Comparison of ENCODE assay signal across 18 cellular contexts in genomic region chr7:105218215-105218614, GRCh38.
DNase-seq lines count a peak whose midpoint lies in the region; TF ChIP-seq lines count a peak whose summit lies in the region.
"Had no signal": no experiment of that assay in that cellular context is flagged by ENCODE, and none has a peak within 500 bp of the region (broad histone marks: within the 10 kb centered on the region; RNA-seq: fewer than 3 reads in every experiment).

No MANE protein-coding gene starts in this region.

- H3K4me3 Mint-ChIP-seq in MCF 10A (ENCODE audit: unreplicated experiment) (peak overlapping the region; percentile 35), chondrocyte (ENCODE audit: unreplicated experiment) (no peak overlapping the region)
- H3K4me3 Mint-ChIP-seq: activated CD4-positive, alpha-beta memory T cell treated with anti-CD3 and anti-CD28 coated beads, Interleukin-2, amount 10 ng/mL, durations not matched to agents 7 days and 5 days; activated T-helper 1 cell treated with anti-CD3 and anti-CD28 coated beads, Interleukin-12 subunit alpha, Interleukin-12 subunit beta, Interleukin-2, Interleukin-4 antibody, amounts not matched to agents 30 ng/mL and 10 ng/mL and 1 ng/mL, durations not matched to agents 14 hours and 24 hours and 36 hours; CD8-positive, alpha-beta memory T cell had no signal

- DNase-seq in MCF 10A (ENCODE audit: unreplicated experiment): peak; percentile 53
- DNase-seq in breast epithelium (ENCODE audit: low spot score in 2 of 2): no peak
- peak; percentile 77 for DNase-seq in RWPE1 (ENCODE audit: low spot score)
- peak; percentile 14 for DNase-seq in kidney glomerular epithelial cell (lab: John Stamatoyannopoulos, UW)
- DNase-seq in SKM-1 treated with dmso at 0.1 percent for 144 hours (lab: John Stamatoyannopoulos, UW; ENCODE audit: unreplicated experiment): no peak
- DNase-seq in chondrocyte (ENCODE audit: low spot score): no peak
- DNase-seq in SKM-1 (lab: John Stamatoyannopoulos, UW; ENCODE audit: unreplicated experiment): no peak
- DNase-seq in NCI-H2171 treated with DMSO at 0.1 percent for 48 hours (lab: John Stamatoyannopoulos, UW): no peak
- DNase-seq: activated CD4-positive, alpha-beta memory T cell treated with anti-CD3 and anti-CD28 coated beads, Interleukin-2, amount 10 ng/mL, durations not matched to agents 7 days and 5 days; CD8-positive, alpha-beta memory T cell; central memory CD4-positive, alpha-beta T cell; effector memory CD4-positive, alpha-beta T cell; GDM1; NCI-H2081 treated with DMSO at 0.1 percent for 48 hours; RPMI8226; T-helper 1 cell; WERI-Rb-1 had no signal

- H3K27ac ChIP-seq in breast epithelium (peak overlapping the region in 1 of 2 donors; percentile 2), RWPE1 (no peak overlapping the region)
- H3K27ac ChIP-seq: WERI-Rb-1 had no signal

- BruUV-seq in MCF 10A (replicated peaks; lab: Mats Ljungman, UMichigan): no TSS peak

- H3K4me1 ChIP-seq in breast epithelium: peaks cover 0 to 5% of the 10 kb centered on the region in 2 donors

- POLR2A ChIA-PET in MCF 10A (lab: Yijun Ruan, JAX): interaction anchor here (0.6 to 4.7 kb wide), 14 partner anchors 11 to 854 kb away, joined by 3 to 45 read pairs (median 4); partner anchors contain the start of gene SRPK2
- POLR2A ChIA-PET in RWPE1 (lab: Yijun Ruan, JAX; ENCODE audit: low non-redundant PET): no interaction called here

- H3K36me3 ChIP-seq in breast epithelium: no peaks in the 10 kb centered on the region
- H3K36me3 ChIP-seq: WERI-Rb-1 had no signal

- no peak overlapping the region for H3K4me3 ChIP-seq in breast epithelium

- no peaks in the 10 kb centered on the region for H3K9me3 ChIP-seq in breast epithelium

- peak overlapping the region; percentile 65 for H3K27ac Mint-ChIP-seq in MCF 10A (ENCODE audit: low read depth, unreplicated experiment)
- H3K27ac Mint-ChIP-seq in chondrocyte (ENCODE audit: unreplicated experiment): no peak overlapping the region
- H3K27ac Mint-ChIP-seq: activated CD4-positive, alpha-beta memory T cell treated with anti-CD3 and anti-CD28 coated beads, Interleukin-2, amount 10 ng/mL, durations not matched to agents 7 days and 5 days; activated T-helper 1 cell treated with anti-CD3 and anti-CD28 coated beads, Interleukin-12 subunit alpha, Interleukin-12 subunit beta, Interleukin-2, Interleukin-4 antibody, amounts not matched to agents 30 ng/mL and 10 ng/mL and 1 ng/mL, durations not matched to agents 14 hours and 24 hours and 36 hours had no signal

- intact Hi-C loops in MCF 10A (cut with micrococcal nuclease) (loop anchor here (2.0 kb wide), 1 partner anchor 67 kb away; no protein-coding TSS in a partner anchor), breast epithelium (cut with DNase I; ENCODE audit: low total_unique reads) (no loop called here)

- no peak for TF ChIP-seq CTCF in MCF 10A (IDR thresholded peaks at IDR 0.05; ENCODE audit: unreplicated experiment)
- TF ChIP-seq CTCF in breast epithelium (IDR thresholded peaks at IDR 0.05): no peak
- no peak for TF ChIP-seq CTCF in RWPE1 (conservative IDR thresholded peaks at IDR 0.05; ENCODE audit: low read depth)
- no peak for TF ChIP-seq CTCF in chondrocyte (IDR thresholded peaks at IDR 0.05)

- H3K27me3 Mint-ChIP-seq in MCF 10A (ENCODE audit: insufficient read depth, unreplicated experiment): no peaks in the 10 kb centered on the region
- no peaks in the 10 kb centered on the region for H3K27me3 Mint-ChIP-seq in chondrocyte (ENCODE audit: low read depth)
- H3K27me3 Mint-ChIP-seq: activated CD4-positive, alpha-beta memory T cell treated with anti-CD3 and anti-CD28 coated beads, Interleukin-2, amount 10 ng/mL, durations not matched to agents 7 days and 5 days; CD8-positive, alpha-beta memory T cell had no signal

- H3K9me3 Mint-ChIP-seq in MCF 10A (ENCODE audit: unreplicated experiment) (no peaks in the 10 kb centered on the region), chondrocyte (ENCODE audit: low read depth) (no peaks in the 10 kb centered on the region)
- H3K9me3 Mint-ChIP-seq: activated CD4-positive, alpha-beta memory T cell treated with anti-CD3 and anti-CD28 coated beads, Interleukin-2, amount 10 ng/mL, durations not matched to agents 7 days and 5 days; activated T-helper 1 cell treated with anti-CD3 and anti-CD28 coated beads, Interleukin-12 subunit alpha, Interleukin-12 subunit beta, Interleukin-2, Interleukin-4 antibody, amounts not matched to agents 30 ng/mL and 10 ng/mL and 1 ng/mL, durations not matched to agents 14 hours and 24 hours and 36 hours; CD8-positive, alpha-beta memory T cell had no signal

- H3K36me3 Mint-ChIP-seq in MCF 10A (ENCODE audit: insufficient read depth, unreplicated experiment) (no peaks in the 10 kb centered on the region), chondrocyte (ENCODE audit: low read depth) (peaks cover 4% of the 10 kb centered on the region)

- CTCF ChIA-PET in MCF 10A (lab: Yijun Ruan, JAX) (no interaction called here), RWPE1 (lab: Yijun Ruan, JAX) (no interaction called here)

- H3K4me1 Mint-ChIP-seq in MCF 10A (ENCODE audit: insufficient read depth, unreplicated experiment) (peaks cover 48% of the 10 kb centered on the region), chondrocyte (ENCODE audit: low read depth) (peaks cover 47% of the 10 kb centered on the region)

- no peaks in the 10 kb centered on the region for H3K27me3 ChIP-seq in breast epithelium

- TF ChIP-seq POLR2A in breast epithelium (IDR thresholded peaks at IDR 0.05): no peak

Comparison
In these comparisons a context has a peak if more than half of its experiments do, and no peak if none do; other contexts are left out.
1. DNase-seq: peak in MCF 10A (single experiment), RWPE1 (single experiment) and kidney glomerular epithelial cell (single experiment); none in breast epithelium (0 of 2), SKM-1 treated with dmso at 0.1 percent for 144 hours (single experiment), chondrocyte (single experiment), SKM-1 (single experiment) and NCI-H2171 treated with DMSO at 0.1 percent for 48 hours (single experiment).